1 cellular context compared by ENCODE assay signal in the genomic region with DNA sequence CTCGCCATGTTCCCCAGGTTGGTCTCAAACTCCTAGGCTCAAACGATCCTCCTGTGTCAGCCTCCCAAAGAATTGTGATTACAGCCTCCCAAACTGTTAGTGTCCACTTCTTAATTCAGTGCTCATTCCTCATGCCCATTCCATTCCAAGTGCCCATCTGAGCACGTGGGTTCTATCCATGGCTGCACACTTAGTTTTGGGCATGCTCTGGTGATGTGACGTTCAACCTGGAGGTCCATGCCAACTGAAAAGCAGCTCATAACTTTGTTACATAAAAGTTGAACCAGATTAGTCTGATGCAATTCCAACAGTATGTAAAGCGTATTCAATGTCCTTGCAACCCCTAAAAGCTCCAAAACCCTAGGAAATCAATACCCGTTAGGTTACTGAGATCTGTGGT.
TF ChIP-seq lines count a peak whose summit lies in the region.

No MANE protein-coding gene starts in this region.

TF ChIP-seq in HEK293, 187 proteins besides CTCF, POLR2A, EP300 and RAD21:
- no peak for TF ChIP-seq ZNF138 (tag by site-specific recombination; IDR thresholded peaks at IDR 0.05; ENCODE audit: borderline replicate concordance)
- TF ChIP-seq HOXD13 (CRISPR knock-in tag; IDR thresholded peaks at IDR 0.05; ENCODE audit: borderline replicate concordance) = no peak
- no peak for TF ChIP-seq ZNF544 (tag by site-specific recombination; IDR thresholded peaks at IDR 0.05)
- TF ChIP-seq ZNF621 (tag by site-specific recombination; IDR thresholded peaks at IDR 0.05) = no peak
- no peak for TF ChIP-seq ZNF549 (tag by site-specific recombination; IDR thresholded peaks at IDR 0.05)
- TF ChIP-seq YY2 (tag by site-specific recombination; IDR thresholded peaks at IDR 0.05) = no peak
- TF ChIP-seq ZBTB44 (tag by site-specific recombination; IDR thresholded peaks at IDR 0.05) = no peak
- TF ChIP-seq ZSCAN16 (tag by site-specific recombination; IDR thresholded peaks at IDR 0.05) = no peak
- TF ChIP-seq ZNF488 (tag by site-specific recombination; IDR thresholded peaks at IDR 0.05) = no peak
- TF ChIP-seq, protein P1, sequence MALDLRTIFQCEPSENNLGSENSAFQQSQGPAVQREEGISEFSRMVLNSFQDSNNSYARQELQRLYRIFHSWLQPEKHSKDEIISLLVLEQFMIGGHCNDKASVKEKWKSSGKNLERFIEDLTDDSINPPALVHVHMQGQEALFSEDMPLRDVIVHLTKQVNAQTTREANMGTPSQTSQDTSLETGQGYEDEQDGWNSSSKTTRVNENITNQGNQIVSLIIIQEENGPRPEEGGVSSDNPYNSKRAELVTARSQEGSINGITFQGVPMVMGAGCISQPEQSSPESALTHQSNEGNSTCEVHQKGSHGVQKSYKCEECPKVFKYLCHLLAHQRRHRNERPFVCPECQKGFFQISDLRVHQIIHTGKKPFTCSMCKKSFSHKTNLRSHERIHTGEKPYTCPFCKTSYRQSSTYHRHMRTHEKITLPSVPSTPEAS (tag by site-specific recombination; IDR thresholded peaks at IDR 0.05) = no peak
